In genomic region chr1:204293605-204294365, GRCh38 we compare ENCODE assay signal across 12 cellular contexts.
DNase-seq lines count a peak whose midpoint lies in the region; ATAC-seq and TF ChIP-seq lines count a peak whose summit lies in the region.
"Had no signal": no experiment of that assay in that cellular context is flagged by ENCODE, and none has a peak within 500 bp of the region (broad histone marks: within the 10 kb centered on the region; RNA-seq: fewer than 3 reads in every experiment).

No MANE protein-coding gene starts in this region.

- peaks cover 29% of the 10 kb centered on the region for H3K27me3 ChIP-seq in ACC112 (ENCODE audit: insufficient read depth, low read length)

- no peak for TF ChIP-seq CTCF in WI38 (IDR thresholded peaks at IDR 0.05; ENCODE audit: low read depth, low read length)
- TF ChIP-seq CTCF in glutamatergic neuron (IDR thresholded peaks at IDR 0.05; ENCODE audit: partially characterized antibody, unreplicated experiment) = no peak
- no peak for TF ChIP-seq CTCF in osteocyte (IDR thresholded peaks at IDR 0.05)

- H3K79me2 ChIP-seq in ACC112 (ENCODE audit: control insufficient read depth, insufficient read depth, low read length, unreplicated experiment) = no peaks in the 10 kb centered on the region

- H3K9me3 Mint-ChIP-seq in glutamatergic neuron (ENCODE audit: unreplicated experiment) = peaks cover 10% of the 10 kb centered on the region
- H3K9me3 Mint-ChIP-seq in osteocyte (ENCODE audit: unreplicated experiment) = peaks cover 5% of the 10 kb centered on the region

- H3K27ac Mint-ChIP-seq in glutamatergic neuron (ENCODE audit: unreplicated experiment) = peak overlapping the region; percentile 63
- H3K27ac Mint-ChIP-seq in osteocyte (ENCODE audit: unreplicated experiment) = peak overlapping the region; percentile 74

- peak overlapping the region; percentile 40 for H3K4me3 Mint-ChIP-seq in glutamatergic neuron (ENCODE audit: unreplicated experiment)
- H3K4me3 Mint-ChIP-seq in osteocyte (ENCODE audit: unreplicated experiment) = no peak overlapping the region

- DNase-seq in glutamatergic neuron (no peak), osteocyte (ENCODE audit: extremely low spot score, unreplicated experiment) (no peak), NCI-H526 (lab: John Stamatoyannopoulos, UW) (no peak), dermis blood vessel endothelial cell (no peak)
- no peak for DNase-seq in activated effector memory CD4-positive, alpha-beta T cell treated with Interleukin-2 at 50 U/mL for 16 hours
- DNase-seq: activated CD8-positive, alpha-beta memory T cell treated with anti-CD3 and anti-CD28 coated beads, Interleukin-2, amount 50 U/mL, for 48 hours; erythroblast; MV-4-11 had no signal

- H3K27ac ChIP-seq in ACC112 (ENCODE audit: low read depth, low read length) = peak overlapping the region; percentile 57; the same call in 1 of the 2 replicates
- H3K27ac ChIP-seq: HL-60 had no signal

- H3K36me3 ChIP-seq in ACC112 (ENCODE audit: insufficient read depth, low read length) = no peaks in the 10 kb centered on the region

- H3K4me1 ChIP-seq in ACC112 (ENCODE audit: control insufficient read depth, insufficient read depth, low read length, unreplicated experiment) = peaks cover 32% of the 10 kb centered on the region

- H3K4me3 ChIP-seq in ACC112 (ENCODE audit: low read depth, low read length) = peak overlapping the region; percentile 8; the same call in 1 of the 2 replicates
- H3K4me3 ChIP-seq in WI38 (ENCODE audit: low read depth, low read length) = peak overlapping the region; percentile 25; the same call in 1 of the 2 replicates

- H3K4me1 Mint-ChIP-seq in glutamatergic neuron (ENCODE audit: low read depth, unreplicated experiment) (peaks cover 50% of the 10 kb centered on the region), osteocyte (ENCODE audit: unreplicated experiment) (peaks cover 55% of the 10 kb centered on the region)

- H3K36me3 Mint-ChIP-seq in glutamatergic neuron (ENCODE audit: unreplicated experiment) (no peaks in the 10 kb centered on the region), osteocyte (ENCODE audit: unreplicated experiment) (no peaks in the 10 kb centered on the region)

- H3K27me3 Mint-ChIP-seq in glutamatergic neuron (ENCODE audit: unreplicated experiment) (peaks cover 11% of the 10 kb centered on the region), osteocyte (ENCODE audit: unreplicated experiment) (peaks cover 16% of the 10 kb centered on the region)

- no peak overlapping the region for H2AFZ ChIP-seq in ACC112 (ENCODE audit: low read length, unreplicated experiment)

- no peak for ATAC-seq in GM19463 (IDR thresholded peaks at IDR 0.05; ENCODE audit: unreplicated experiment)
